In genomic region chr16:5090592-5090991, GRCh38 we compare ENCODE assay signal across 7 cellular contexts. TPM values are rescaled to one million over a fixed set of nuclear protein-coding genes. Genes with fewer than 3 reads are reported as not detected.
"Had no signal": no experiment of that assay in that cellular context is flagged by ENCODE, and none has a peak within 500 bp of the region (broad histone marks: within the 10 kb centered on the region; RNA-seq: fewer than 3 reads in every experiment).

No MANE protein-coding gene starts in this region.

RNA-seq across cellular contexts. Expression of gene C16orf89, which starts 24.8 kb away (rescaled TPM):
- total RNA-seq: HT-29, K562, MCF 10A, OCI-LY7, PC-3, RPMI7951, SJCRH30 had no signal
- polyA plus RNA-seq: K562 had no signal
